Comparison of ENCODE assay signal across 24 cellular contexts in genomic region chr16:72961863-72962262, GRCh38.
DNase-seq lines count a peak whose midpoint lies in the region; ATAC-seq and TF ChIP-seq lines count a peak whose summit lies in the region.
"Had no signal": no experiment of that assay in that cellular context is flagged by ENCODE, and none has a peak within 500 bp of the region (broad histone marks: within the 10 kb centered on the region; RNA-seq: fewer than 3 reads in every experiment).

No MANE protein-coding gene starts in this region.

- RAD21 ChIA-PET in HCT116 (lab: Charles Lee; ENCODE audit: low non-redundant PET in 1 of 2, low total read pairs in 2 of 2, uncharacterized antibody in 2 of 2, unreplicated experiment in 2 of 2), result interaction anchor here in 1 of 2 experiments (0.6 kb wide), 1 partner anchor 234 kb away, joined by 3 read pairs; no protein-coding TSS in a partner anchor

- H3K79me2 ChIP-seq in HCT116 (ENCODE audit: insufficient read depth, low read length), result no peaks in the 10 kb centered on the region

- no TSS peak for BruUV-seq in HCT116 (replicated peaks; lab: Mats Ljungman, UMichigan)

- no peaks in the 10 kb centered on the region for H3K27me3 Mint-ChIP-seq in progenitor cell of endocrine pancreas
- H3K27me3 Mint-ChIP-seq: activated CD4-positive, alpha-beta memory T cell treated with anti-CD3 and anti-CD28 coated beads for 36 hours had no signal

- no peak for TF ChIP-seq RAD21 in HCT116 (IDR thresholded peaks at IDR 0.05; ENCODE audit: low read depth)

- peaks cover 30% of the 10 kb centered on the region for H3K36me3 Mint-ChIP-seq in progenitor cell of endocrine pancreas (ENCODE audit: insufficient read depth)
- H3K36me3 Mint-ChIP-seq: activated CD4-positive, alpha-beta memory T cell treated with anti-CD3 and anti-CD28 coated beads for 36 hours had no signal

- DNase-seq in HCT116 (ENCODE audit: low read depth, low spot score), result no peak
- peak; percentile 65 for DNase-seq in iPS-NIHi11 (ENCODE audit: low spot score)
- DNase-seq in progenitor cell of endocrine pancreas (ENCODE audit: low spot score, unreplicated experiment), result no peak
- no peak for DNase-seq in EL
- no peak for DNase-seq in erythroblast (lab: John Stamatoyannopoulos, UW)
- no peak for DNase-seq in DMS79 treated with DMSO at 0.1 percent for 48 hours (lab: John Stamatoyannopoulos, UW)
- DNase-seq: activated CD4-positive, alpha-beta memory T cell treated with anti-CD3 and anti-CD28 coated beads for 36 hours; activated CD8-positive, alpha-beta memory T cell treated with anti-CD3 and anti-CD28 coated beads, Interleukin-2, amount 50 U/mL, for 4 hours; activated naive CD4-positive, alpha-beta T cell treated with anti-CD3 and anti-CD28 coated beads, Interleukin-2, amount 50 U/mL, for 16 hours; amniotic stem cell; C1 segment of cervical spinal cord; hippocampal formation; NK-92 treated with Interleukin-12 subunit alpha and Interleukin-12 subunit beta, amount 100 ng/mL, for 24 hours; PC-9; stimulated activated CD4-positive, alpha-beta T cell treated with anti-CD3 and anti-CD28 coated beads, Interleukin-4, amount 100 ng/mL, for 1 hour; T-helper 17 cell; upper lobe of left lung had no signal

- peaks cover 0 to 96% (median 0%) of the 10 kb centered on the region in 11 experiments; a peak in 6 of 22 replicates for H4K20me1 ChIP-seq in BLaER1 treated with 17β-estradiol and CSF1 and Interleukin-3, amounts not matched to agents 10 nM and 100 nM
- H4K20me1 ChIP-seq in HCT116 (ENCODE audit: insufficient read depth), result peaks cover 5% of the 10 kb centered on the region; the same call in 1 of the 2 replicates

- H3K9me3 Mint-ChIP-seq in progenitor cell of endocrine pancreas (ENCODE audit: low read depth), result no peaks in the 10 kb centered on the region

- no peaks in the 10 kb centered on the region for H3K27me3 ChIP-seq in BLaER1 treated with 17β-estradiol and CSF1 and Interleukin-3, amounts not matched to agents 10 nM and 100 nM
- H3K27me3 ChIP-seq in HCT116 (ENCODE audit: insufficient read depth, low read length), result no peaks in the 10 kb centered on the region
- H3K27me3 ChIP-seq: gastroesophageal sphincter, sigmoid colon, upper lobe of left lung had no signal

- no peak overlapping the region for H2AFZ ChIP-seq in HCT116 (ENCODE audit: low read depth, low read length, poor library complexity, severe bottlenecking)
- H2AFZ ChIP-seq: PC-9 had no signal

- H3K27ac Mint-ChIP-seq in progenitor cell of endocrine pancreas, result peak overlapping the region; percentile 57
- H3K27ac Mint-ChIP-seq: activated CD4-positive, alpha-beta memory T cell treated with anti-CD3 and anti-CD28 coated beads for 36 hours; activated T-helper 2 cell treated with anti-CD3 and anti-CD28 coated beads, Interferon-gamma antibody, Interleukin-2, Interleukin-4, amounts not matched to agents 10 μg/mL and 5 μg/mL and 100 μg/mL, durations not matched to agents 14 hours and 24 hours and 36 hours; T-helper 17 cell had no signal

- ATAC-seq in HCT116 (peak; percentile 52; the same call in 1 of the 2 replicates), HG02571 (IDR thresholded peaks at IDR 0.05; ENCODE audit: unreplicated experiment) (no peak)
- ATAC-seq: activated CD4-positive, CD25-positive, alpha-beta regulatory T cell treated with anti-CD3 and anti-CD28 coated beads, Interleukin-2, amount 50 U/mL, for 24 hours; gastroesophageal sphincter; T-helper 17 cell had no signal

- no peak for TF ChIP-seq POLR2A in HCT116 (IDR thresholded peaks at IDR 0.05; ENCODE audit: borderline replicate concordance, extremely low read depth, insufficient read depth, insufficient read length)
- TF ChIP-seq POLR2A in erythroblast (IDR thresholded peaks at IDR 0.05; ENCODE audit: low read length), result no peak

- H3K27ac ChIP-seq in BLaER1 treated with 17β-estradiol and CSF1 and Interleukin-3, amounts not matched to agents 10 nM and 100 nM, result no peak overlapping the region
- no peak overlapping the region for H3K27ac ChIP-seq in HCT116 (ENCODE audit: low read depth, low read length)
- H3K27ac ChIP-seq: gastroesophageal sphincter, PC-9, sigmoid colon, upper lobe of left lung had no signal

- no peak overlapping the region for H3K4me3 ChIP-seq in BLaER1 treated with 17β-estradiol and CSF1 and Interleukin-3, amounts not matched to agents 10 nM and 100 nM
- H3K4me3 ChIP-seq in HCT116 (replicated peaks in 1 of 2; ENCODE audit: low read depth in 1 of 2, low read length in 2 of 2), result no peak overlapping the region
- H3K4me3 ChIP-seq: gastroesophageal sphincter, PC-9, sigmoid colon, upper lobe of left lung had no signal

- peaks cover 13 to 49% (median 30%) of the 10 kb centered on the region in 11 experiments for H3K9me3 ChIP-seq in BLaER1 treated with 17β-estradiol and CSF1 and Interleukin-3, amounts not matched to agents 10 nM and 100 nM (replicated peaks in 1 of 11)
- H3K9me3 ChIP-seq in HCT116 (ENCODE audit: control insufficient read depth in 1 of 2, insufficient read depth in 1 of 2, low read depth in 1 of 2, low read length in 2 of 2), result no peaks in the 10 kb centered on the region
- H3K9me3 ChIP-seq: gastroesophageal sphincter, sigmoid colon, upper lobe of left lung had no signal

- peak overlapping the region in 8 of 11 experiments; percentile 4 to 74 (median 62); a peak in 10 of 22 replicates for H3K4me2 ChIP-seq in BLaER1 treated with 17β-estradiol and CSF1 and Interleukin-3, amounts not matched to agents 10 nM and 100 nM
- H3K4me2 ChIP-seq in HCT116 (ENCODE audit: low read length), result no peak overlapping the region
- H3K4me2 ChIP-seq: PC-9 had no signal

- H3K36me3 ChIP-seq in BLaER1 treated with 17β-estradiol and CSF1 and Interleukin-3, amounts not matched to agents 10 nM and 100 nM, result peaks cover 0 to 47% (median 7%) of the 10 kb centered on the region in 11 experiments; a peak in 11 of 22 replicates
- H3K36me3 ChIP-seq in HCT116 (ENCODE audit: control insufficient read depth in 1 of 2, insufficient read depth in 2 of 2, low read length in 2 of 2), result no peaks in the 10 kb centered on the region

- H3K4me1 Mint-ChIP-seq in progenitor cell of endocrine pancreas (ENCODE audit: low read depth), result peaks cover 30% of the 10 kb centered on the region
- H3K4me1 Mint-ChIP-seq: T-helper 17 cell had no signal

- no peak overlapping the region for H3K9ac ChIP-seq in BLaER1 treated with 17β-estradiol and CSF1 and Interleukin-3, amounts not matched to agents 10 nM and 100 nM
- H3K9ac ChIP-seq in HCT116 (ENCODE audit: low read length), result no peak overlapping the region

- peaks cover 0 to 20% (median 13%) of the 10 kb centered on the region in 10 experiments; a peak in 13 of 20 replicates for H3K4me1 ChIP-seq in BLaER1 treated with 17β-estradiol and CSF1 and Interleukin-3, amounts not matched to agents 10 nM and 100 nM
- no peaks in the 10 kb centered on the region for H3K4me1 ChIP-seq in HCT116 (ENCODE audit: control insufficient read depth in 1 of 2, insufficient read depth in 2 of 2, low read length in 2 of 2)
- H3K4me1 ChIP-seq: gastroesophageal sphincter, upper lobe of left lung had no signal

- POLR2A ChIA-PET in HCT116 (lab: Charles Lee), result no interaction called here

- no peaks in the 10 kb centered on the region for H3K9me2 ChIP-seq in HCT116 (ENCODE audit: insufficient read depth)

- TF ChIP-seq CTCF in HCT116 (IDR thresholded peaks at IDR 0.05 in 2 of 3, conservative IDR thresholded peaks at IDR 0.05 in 1 of 3; ENCODE audit: borderline replicate concordance in 1 of 3, insufficient read depth in 1 of 3, low read depth in 2 of 3, low read length in 2 of 3) (no peak), progenitor cell of endocrine pancreas (IDR thresholded peaks at IDR 0.05; ENCODE audit: unreplicated experiment) (no peak)

- intact Hi-C loops in HCT116 (cut with micrococcal nuclease), result loop anchor here (5.0 kb wide), 1 partner anchor 460 kb away; no protein-coding TSS in a partner anchor

- CTCF ChIA-PET in HCT116 (lab: Charles Lee), result interaction anchor here (0.7 to 1.2 kb wide), 4 partner anchors 9 to 459 kb away, joined by 3 to 7 read pairs (median 4); no protein-coding TSS in a partner anchor

- no peak overlapping the region for H3K4me3 Mint-ChIP-seq in progenitor cell of endocrine pancreas (ENCODE audit: low read depth)
- H3K4me3 Mint-ChIP-seq: activated CD4-positive, alpha-beta memory T cell treated with anti-CD3 and anti-CD28 coated beads for 36 hours; brain; T-helper 17 cell had no signal

TF ChIP-seq in HCT116, 20 proteins besides CTCF, POLR2A, EP300 and RAD21 (continues in another document):
- TF ChIP-seq SP1 (IDR thresholded peaks at IDR 0.05; ENCODE audit: low read depth), result no peak
- no peak for TF ChIP-seq REST (IDR thresholded peaks at IDR 0.05; ENCODE audit: low read depth)
- no peak for TF ChIP-seq MAX (IDR thresholded peaks at IDR 0.05)
- no peak for TF ChIP-seq ATF3 (IDR thresholded peaks at IDR 0.05)
- no peak for TF ChIP-seq JUND (IDR thresholded peaks at IDR 0.05)
